1 cellular context compared by ENCODE assay signal in the genomic region with DNA sequence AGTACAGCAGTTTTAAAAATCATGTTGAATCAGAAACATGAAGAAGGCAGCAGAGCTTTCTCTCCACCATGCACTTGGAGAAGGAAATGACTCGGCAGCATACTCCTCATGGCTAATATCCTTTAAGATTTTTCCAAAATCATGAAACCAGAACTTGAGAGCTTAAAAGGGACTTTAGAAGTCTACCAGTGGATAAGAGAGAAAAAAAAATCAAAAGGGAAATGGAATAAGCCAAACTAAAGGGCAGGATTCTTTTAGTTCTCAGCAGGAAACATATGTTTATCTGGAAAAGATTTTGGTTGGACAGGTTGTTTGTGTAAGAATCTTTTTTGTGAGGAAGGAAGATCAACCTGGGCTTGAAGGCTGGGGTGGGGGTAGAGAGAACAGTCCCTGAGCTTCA.
TF ChIP-seq lines count a peak whose summit lies in the region.

No MANE protein-coding gene starts in this region.

TF ChIP-seq in liver, 16 proteins besides CTCF, POLR2A, EP300 and RAD21 (continued from another document):
- TF ChIP-seq, protein P1, sequence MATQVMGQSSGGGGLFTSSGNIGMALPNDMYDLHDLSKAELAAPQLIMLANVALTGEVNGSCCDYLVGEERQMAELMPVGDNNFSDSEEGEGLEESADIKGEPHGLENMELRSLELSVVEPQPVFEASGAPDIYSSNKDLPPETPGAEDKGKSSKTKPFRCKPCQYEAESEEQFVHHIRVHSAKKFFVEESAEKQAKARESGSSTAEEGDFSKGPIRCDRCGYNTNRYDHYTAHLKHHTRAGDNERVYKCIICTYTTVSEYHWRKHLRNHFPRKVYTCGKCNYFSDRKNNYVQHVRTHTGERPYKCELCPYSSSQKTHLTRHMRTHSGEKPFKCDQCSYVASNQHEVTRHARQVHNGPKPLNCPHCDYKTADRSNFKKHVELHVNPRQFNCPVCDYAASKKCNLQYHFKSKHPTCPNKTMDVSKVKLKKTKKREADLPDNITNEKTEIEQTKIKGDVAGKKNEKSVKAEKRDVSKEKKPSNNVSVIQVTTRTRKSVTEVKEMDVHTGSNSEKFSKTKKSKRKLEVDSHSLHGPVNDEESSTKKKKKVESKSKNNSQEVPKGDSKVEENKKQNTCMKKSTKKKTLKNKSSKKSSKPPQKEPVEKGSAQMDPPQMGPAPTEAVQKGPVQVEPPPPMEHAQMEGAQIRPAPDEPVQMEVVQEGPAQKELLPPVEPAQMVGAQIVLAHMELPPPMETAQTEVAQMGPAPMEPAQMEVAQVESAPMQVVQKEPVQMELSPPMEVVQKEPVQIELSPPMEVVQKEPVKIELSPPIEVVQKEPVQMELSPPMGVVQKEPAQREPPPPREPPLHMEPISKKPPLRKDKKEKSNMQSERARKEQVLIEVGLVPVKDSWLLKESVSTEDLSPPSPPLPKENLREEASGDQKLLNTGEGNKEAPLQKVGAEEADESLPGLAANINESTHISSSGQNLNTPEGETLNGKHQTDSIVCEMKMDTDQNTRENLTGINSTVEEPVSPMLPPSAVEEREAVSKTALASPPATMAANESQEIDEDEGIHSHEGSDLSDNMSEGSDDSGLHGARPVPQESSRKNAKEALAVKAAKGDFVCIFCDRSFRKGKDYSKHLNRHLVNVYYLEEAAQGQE (IDR thresholded peaks at IDR 0.05) = no peak
- no peak for TF ChIP-seq EGR1 (IDR thresholded peaks at IDR 0.05; ENCODE audit: low read depth in 2 of 2)
